In genomic region chr2:96114546-96114902, GRCh38 we compare ENCODE assay signal across 1 cellular context.
TF ChIP-seq lines count a peak whose summit lies in the region.

No MANE protein-coding gene starts in this region.

TF ChIP-seq in H1, 55 proteins besides CTCF, POLR2A, EP300 and RAD21:
- TF ChIP-seq TAF1 (IDR thresholded peaks at IDR 0.05; ENCODE audit: low read depth, low read length) (no peak), CHD1 (IDR thresholded peaks at IDR 0.05; ENCODE audit: low read depth, low read length) (no peak), RFX5 (IDR thresholded peaks at IDR 0.05; ENCODE audit: borderline replicate concordance, low read depth, low read length) (no peak), USF2 (IDR thresholded peaks at IDR 0.05; ENCODE audit: low read length) (no peak), ATF2 (IDR thresholded peaks at IDR 0.05; ENCODE audit: low read length) (no peak)
